8 cellular contexts compared by ENCODE assay signal in the genomic region with DNA sequence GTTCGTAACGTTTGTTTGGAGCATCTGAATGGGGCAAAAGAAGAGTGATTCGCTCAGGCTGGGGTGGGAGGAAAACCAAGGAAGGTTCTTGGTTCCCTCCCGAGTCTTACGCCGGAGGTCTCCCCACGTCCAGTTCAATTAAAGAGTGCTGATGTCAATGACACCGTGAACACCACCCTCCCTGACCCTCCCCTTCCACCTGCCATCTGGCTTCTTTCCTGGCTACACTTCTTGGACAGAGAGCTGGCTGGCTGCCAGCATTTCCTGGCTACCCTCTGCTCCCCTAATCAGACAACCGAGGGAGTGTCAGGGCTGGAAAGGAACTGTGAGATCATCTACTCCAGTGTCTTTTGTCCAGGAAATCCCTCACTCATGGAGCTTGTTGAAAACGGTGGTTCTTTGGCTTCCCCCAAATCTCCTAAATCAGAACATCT. TPM values are rescaled to one million over a fixed set of nuclear protein-coding genes. Genes with fewer than 3 reads are reported as not detected.
A peak's percentile ranks its signal among the peaks of the same experiment; 100 is the strongest.
DNase-seq lines count a peak whose midpoint lies in the region; ATAC-seq, FAIRE-seq and TF ChIP-seq lines count a peak whose summit lies in the region.

No MANE protein-coding gene starts in this region.

- peak; percentile 60 to 83 (median 74) for ATAC-seq in pancreas

- H3K27ac Mint-ChIP-seq in activated CD4-positive, alpha-beta T cell treated with anti-CD3 and anti-CD28 coated beads, Interleukin-2, amount 10 ng/mL, durations not matched to agents 7 days and 5 days, result no peak overlapping the region

- H3K27ac ChIP-seq in pancreas, result no peak overlapping the region

- WGBS in pancreas, 2 donors, result 10 to 13% methylated on average over 10 of the region's 10 CpGs

- H3K36me3 ChIP-seq in pancreas, result no peaks in the 10 kb centered on the region

- H3K9me3 Mint-ChIP-seq in activated CD4-positive, alpha-beta T cell treated with anti-CD3 and anti-CD28 coated beads, Interleukin-2, amount 10 ng/mL, durations not matched to agents 7 days and 5 days, result no peaks in the 10 kb centered on the region

- FAIRE-seq in pancreas (lab: Jason Lieb, UNC) (no peak), GM12891 (lab: Jason Lieb, UNC) (no peak)

- DNase-seq in DMS53 (lab: John Stamatoyannopoulos, UW), result peak; percentile 77
- DNase-seq in NCI-H446 (lab: John Stamatoyannopoulos, UW), result peak; percentile 66 to 84
- DNase-seq in epithelial cell of proximal tubule (ENCODE audit: low read depth), result no peak
- peak; percentile 21 to 73 (median 48) for DNase-seq in pancreas
- DNase-seq in cortex of kidney (lab: John Stamatoyannopoulos, UW), result no peak
- DNase-seq in GM12891 (ENCODE audit: insufficient read length, low spot score), result no peak
- DNase-seq in activated CD4-positive, alpha-beta T cell treated with anti-CD3 and anti-CD28 coated beads, Interleukin-2, amount 10 ng/mL, durations not matched to agents 7 days and 5 days, result no peak
- DNase-seq in superior temporal gyrus (ENCODE audit: extremely low spot score), result no peak

- H3K4me3 Mint-ChIP-seq in activated CD4-positive, alpha-beta T cell treated with anti-CD3 and anti-CD28 coated beads, Interleukin-2, amount 10 ng/mL, durations not matched to agents 7 days and 5 days, result no peak overlapping the region

- no peaks in the 10 kb centered on the region for H3K27me3 ChIP-seq in pancreas

- H3K9me3 ChIP-seq in pancreas, result no peaks in the 10 kb centered on the region

- peaks cover 33% of the 10 kb centered on the region for H3K27me3 Mint-ChIP-seq in activated CD4-positive, alpha-beta T cell treated with anti-CD3 and anti-CD28 coated beads, Interleukin-2, amount 10 ng/mL, durations not matched to agents 7 days and 5 days

- no peaks in the 10 kb centered on the region for H3K36me3 Mint-ChIP-seq in activated CD4-positive, alpha-beta T cell treated with anti-CD3 and anti-CD28 coated beads, Interleukin-2, amount 10 ng/mL, durations not matched to agents 7 days and 5 days (ENCODE audit: low read depth)

- TF ChIP-seq POLR2A in GM12891 (IDR thresholded peaks at IDR 0.05; ENCODE audit: low read depth, low read length), result no peak

- POLR2A ChIA-PET in activated CD4-positive, alpha-beta T cell treated with anti-CD3 and anti-CD28 coated beads, Interleukin-2, amount 10 ng/mL, durations not matched to agents 7 days and 5 days (lab: Charles Lee), result no interaction called here

- intact Hi-C loops in pancreas (cut with DNase I), result no loop called here

- TF ChIP-seq CTCF in epithelial cell of proximal tubule (conservative IDR thresholded peaks at IDR 0.05; ENCODE audit: low read depth, low read length) (no peak), pancreas (IDR thresholded peaks at IDR 0.05) (no peak)

- H3K4me1 Mint-ChIP-seq in activated CD4-positive, alpha-beta T cell treated with anti-CD3 and anti-CD28 coated beads, Interleukin-2, amount 10 ng/mL, durations not matched to agents 7 days and 5 days, result no peaks in the 10 kb centered on the region

- H3K4me3 ChIP-seq in epithelial cell of proximal tubule (ENCODE audit: low read depth, low read length), result peak overlapping the region; percentile 37
- peak overlapping the region in 1 of 4 donors; percentile 6 for H3K4me3 ChIP-seq in pancreas

- no peaks in the 10 kb centered on the region for H3K4me1 ChIP-seq in pancreas

- CTCF ChIA-PET in activated CD4-positive, alpha-beta T cell treated with anti-CD3 and anti-CD28 coated beads, Interleukin-2, amount 10 ng/mL, durations not matched to agents 7 days and 5 days (lab: Charles Lee), result interaction anchor here (0.6 to 1.5 kb wide), 2 partner anchors 23 to 137 kb away, joined by 3 to 4 read pairs; no protein-coding TSS in a partner anchor

TF ChIP-seq in GM12891, 5 proteins besides CTCF, POLR2A, EP300 and RAD21:
- TF ChIP-seq POU2F2 (IDR thresholded peaks at IDR 0.05; ENCODE audit: low read depth, low read length), result no peak
- TF ChIP-seq POLR2AphosphoS5 (IDR thresholded peaks at IDR 0.05; ENCODE audit: low read depth, low read length), result no peak
- no peak for TF ChIP-seq TAF1 (IDR thresholded peaks at IDR 0.05; ENCODE audit: low read depth, low read length)
- no peak for TF ChIP-seq PAX5 (IDR thresholded peaks at IDR 0.05; ENCODE audit: insufficient read depth, low read length, severe bottlenecking)
- no peak for TF ChIP-seq SPI1 (IDR thresholded peaks at IDR 0.05; ENCODE audit: low read depth, low read length)

RNA-seq across cellular contexts. Expression of gene FFAR4, which starts 24.1 kb away (rescaled TPM):
- not detected in 2 replicates for total RNA-seq in epithelial cell of proximal tubule
- 1 to 10 TPM in 2 of 6 donors, under 1 TPM in 4; 0.37 to 1.1 (median 0.74) TPM for total RNA-seq in pancreas
- 1 to 10 TPM in 1 of 2 donors, under 1 TPM in 1; 0.57 to 2.4 TPM for polyA plus RNA-seq in pancreas
- not detected for polyA plus RNA-seq in GM12891 (2012; ENCODE audit: low read depth, missing spikeins)
- total RNA-seq in activated CD4-positive, alpha-beta T cell treated with anti-CD3 and anti-CD28 coated beads, Interleukin-2, amount 10 ng/mL, durations not matched to agents 7 days and 5 days, result not detected

RNA-seq across cellular contexts. Expression of gene CEP55, which starts 46.0 kb away (rescaled TPM):
- total RNA-seq in epithelial cell of proximal tubule (73.2 and 115 TPM in 2 replicates), pancreas (under 1 TPM in 5 of 6 donors, not detected in 1; 0.14 to 0.94 (median 0.25) TPM)
- under 1 TPM; 0.07 to 0.30 TPM for polyA plus RNA-seq in pancreas
- 16.6 TPM for polyA plus RNA-seq in GM12891 (2012; ENCODE audit: low read depth, missing spikeins)
- total RNA-seq in activated CD4-positive, alpha-beta T cell treated with anti-CD3 and anti-CD28 coated beads, Interleukin-2, amount 10 ng/mL, durations not matched to agents 7 days and 5 days, result 10 to 100 TPM; 77.5 to 92.3 TPM

RNA-seq across cellular contexts. Expression of gene RBP4, which starts 58.7 kb away (rescaled TPM):
- 2.4 and 2.7 TPM in 2 replicates for total RNA-seq in epithelial cell of proximal tubule
- 10 to 100 TPM in 4 of 6 donors, 1 to 10 TPM in 2; 7.4 to 29.7 (median 12.8) TPM for total RNA-seq in pancreas
- polyA plus RNA-seq in pancreas, result 100 to 1,000 TPM in 1 of 2 donors, 10 to 100 TPM in 1; 31.5 to 186 TPM
- polyA plus RNA-seq in GM12891 (2012; ENCODE audit: low read depth, missing spikeins), result not detected
- total RNA-seq in activated CD4-positive, alpha-beta T cell treated with anti-CD3 and anti-CD28 coated beads, Interleukin-2, amount 10 ng/mL, durations not matched to agents 7 days and 5 days, result not detected

Comparison
In these comparisons a context has a peak if more than half of its experiments do, and no peak if none do; other contexts are left out.
1. DNase-seq: peak in DMS53 (single experiment), NCI-H446 (2 of 2) and pancreas (6 of 6); none in epithelial cell of proximal tubule (single experiment), cortex of kidney (single experiment), GM12891 (single experiment), activated CD4-positive, alpha-beta T cell treated with anti-CD3 and anti-CD28 coated beads, Interleukin-2, amount 10 ng/mL, durations not matched to agents 7 days and 5 days (single experiment) and superior temporal gyrus (single experiment).
2. RNA of gene CEP55, which starts 46.0 kb away (total RNA-seq): 77.5 to 92.3 TPM in activated CD4-positive, alpha-beta T cell treated with anti-CD3 and anti-CD28 coated beads, Interleukin-2, amount 10 ng/mL, durations not matched to agents 7 days and 5 days and 73.2 to 115 TPM in epithelial cell of proximal tubule; 0.14 to 0.94 TPM in pancreas; every median in the first group is over 10 times any median in the second.